27 cellular contexts compared by ENCODE assay signal in genomic region chr15:85804481-85805165, GRCh38.
"Had no signal": no experiment of that assay in that cellular context is flagged by ENCODE, and none has a peak within 500 bp of the region (broad histone marks: within the 10 kb centered on the region; RNA-seq: fewer than 3 reads in every experiment).

No MANE protein-coding gene starts in this region.

- H3K36me3 Mint-ChIP-seq: activated naive CD8-positive, alpha-beta T cell; natural killer cell; neural progenitor cell had no signal

- H3K4me3 ChIP-seq: coronary artery, heart right ventricle, left lung, lower lobe of right lung, neural progenitor cell, spleen, suprapubic skin, tibial artery, upper lobe of right lung had no signal

- H3K9me3 ChIP-seq: heart right ventricle, left lung, lower lobe of right lung, spleen, suprapubic skin, tibial artery, upper lobe of right lung had no signal

- H3K4me1 ChIP-seq: left lung, neural progenitor cell, parathyroid adenoma, spleen, upper lobe of right lung had no signal

- H3K27ac ChIP-seq: coronary artery, heart right ventricle, left lung, lower lobe of right lung, neural progenitor cell, parathyroid adenoma, spleen, suprapubic skin, tibial artery, upper lobe of right lung had no signal

- ATAC-seq: effector memory CD8-positive, alpha-beta T cell; heart right ventricle; left lung; lower lobe of right lung; natural killer cell; upper lobe of right lung had no signal

- H3K4me1 Mint-ChIP-seq: central memory CD8-positive, alpha-beta T cell; natural killer cell had no signal

- H3K27me3 Mint-ChIP-seq: activated B cell treated with CpG ODN at 0.5 μM for 24 hours; activated naive CD8-positive, alpha-beta T cell; central memory CD8-positive, alpha-beta T cell had no signal

- H3K36me3 ChIP-seq: heart right ventricle, left lung, lower lobe of right lung, neural progenitor cell, spleen, suprapubic skin, tibial artery, upper lobe of right lung had no signal

- DNase-seq: activated B cell treated with CpG ODN at 0.5 μM for 24 hours; activated CD4-positive, alpha-beta T cell treated with anti-CD3 and anti-CD28 coated beads, Interleukin-2, amount 50 U/mL, for 4 hours; activated effector memory CD4-positive, alpha-beta T cell treated with Interleukin-2 at 50 U/mL for 16 hours; activated naive CD4-positive, alpha-beta T cell treated with Interleukin-2 at 50 U/mL for 16 hours; activated T-cell treated with anti-CD3 and anti-CD28 coated beads for 4 hours; anterior cingulate cortex; effector memory CD8-positive, alpha-beta T cell; foreskin fibroblast; heart right ventricle; kidney glomerular epithelial cell; left lung; lower lobe of right lung; mesenchymal stem cell; natural killer cell; occipital lobe; right cardiac atrium; spleen; stimulated activated naive CD4-positive, alpha-beta T cell; tibial artery; upper lobe of right lung had no signal

- H3K27ac Mint-ChIP-seq: activated B cell treated with CpG ODN at 0.5 μM for 24 hours; activated naive CD8-positive, alpha-beta T cell; natural killer cell; T-helper 2 cell treated with Interferon-gamma antibody and Interleukin-4, amounts not matched to agents 5 μg/mL and 100 μg/mL, for 36 hours had no signal

- H3K27me3 ChIP-seq: heart right ventricle, left lung, neural progenitor cell, suprapubic skin, tibial artery, upper lobe of right lung had no signal

- H3K9me3 Mint-ChIP-seq: activated B cell treated with CpG ODN at 0.5 μM for 24 hours; central memory CD8-positive, alpha-beta T cell; effector memory CD8-positive, alpha-beta T cell; natural killer cell; T-helper 2 cell treated with Interferon-gamma antibody and Interleukin-4, amounts not matched to agents 5 μg/mL and 100 μg/mL, for 36 hours had no signal

- H3K4me3 Mint-ChIP-seq: activated B cell treated with CpG ODN at 0.5 μM for 24 hours; activated naive CD8-positive, alpha-beta T cell; central memory CD8-positive, alpha-beta T cell; effector memory CD8-positive, alpha-beta T cell; natural killer cell; neural progenitor cell; T-helper 2 cell treated with Interferon-gamma antibody and Interleukin-4, amounts not matched to agents 5 μg/mL and 100 μg/mL, for 36 hours had no signal
